13 cellular contexts compared by ENCODE assay signal in the genomic region with DNA sequence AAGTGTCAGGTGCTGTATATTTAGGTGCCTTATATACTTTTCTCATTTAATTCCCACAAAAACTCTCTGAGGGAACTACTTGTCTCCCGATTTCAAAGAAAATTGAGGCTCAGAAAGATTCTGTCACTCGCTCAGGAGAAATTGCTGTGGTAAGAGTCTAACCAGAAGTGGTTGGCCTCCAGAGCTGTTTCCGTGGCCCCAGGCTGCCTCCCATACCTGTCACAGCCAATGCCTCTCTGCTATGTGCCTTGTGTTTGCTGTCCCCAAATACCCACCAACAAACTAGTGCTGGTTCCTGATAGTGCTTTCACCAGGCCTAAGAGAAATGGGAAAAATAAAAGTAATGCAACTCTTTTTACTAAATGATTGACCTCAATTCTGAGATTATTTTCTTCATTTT. TPM values are rescaled to one million over a fixed set of nuclear protein-coding genes. Genes with fewer than 3 reads are reported as not detected.
A peak's percentile ranks its signal among the peaks of the same experiment; 100 is the strongest.
DNase-seq lines count a peak whose midpoint lies in the region; ATAC-seq and TF ChIP-seq lines count a peak whose summit lies in the region.
"Had no signal": no experiment of that assay in that cellular context is flagged by ENCODE, and none has a peak within 500 bp of the region (broad histone marks: within the 10 kb centered on the region; RNA-seq: fewer than 3 reads in every experiment).

No MANE protein-coding gene starts in this region.

- H3K4me1 Mint-ChIP-seq in activated naive CD8-positive, alpha-beta T cell treated with anti-CD3 and anti-CD28 coated beads, Interleukin-2, amount 10 ng/mL, durations not matched to agents 7 days and 5 days, result peaks cover 23% of the 10 kb centered on the region
- H3K4me1 Mint-ChIP-seq in activated naive CD8-positive, alpha-beta T cell treated with anti-CD3 and anti-CD28 coated beads, Interleukin-2, amount 50 U/mL, for 24 hours, result peaks cover 19% of the 10 kb centered on the region
- H3K4me1 Mint-ChIP-seq: GM23338 had no signal

- no peak for TF ChIP-seq CTCF in RWPE2 (IDR thresholded peaks at IDR 0.05; ENCODE audit: poor library complexity, severe bottlenecking)

- no peak for DNase-seq in activated naive CD8-positive, alpha-beta T cell treated with anti-CD3 and anti-CD28 coated beads, Interleukin-2, amount 10 ng/mL, durations not matched to agents 7 days and 5 days
- DNase-seq in activated naive CD8-positive, alpha-beta T cell treated with anti-CD3 and anti-CD28 coated beads, Interleukin-2, amount 50 U/mL, for 24 hours, result no peak
- DNase-seq in RWPE2 (ENCODE audit: low spot score) (no peak), islet precursor cell (peak; percentile 64), GM19238 (ENCODE audit: insufficient read length, low spot score) (no peak), AG08395 (ENCODE audit: low spot score) (no peak)
- DNase-seq: 8988T; CD4-positive, CD25-positive, alpha-beta regulatory T cell; DMS53; H7 had no signal

- H3K36me3 Mint-ChIP-seq in activated naive CD8-positive, alpha-beta T cell treated with anti-CD3 and anti-CD28 coated beads, Interleukin-2, amount 10 ng/mL, durations not matched to agents 7 days and 5 days, result no peaks in the 10 kb centered on the region
- H3K36me3 Mint-ChIP-seq in activated naive CD8-positive, alpha-beta T cell treated with anti-CD3 and anti-CD28 coated beads, Interleukin-2, amount 50 U/mL, for 24 hours (ENCODE audit: low read depth), result no peaks in the 10 kb centered on the region
- H3K36me3 Mint-ChIP-seq: CD4-positive, CD25-positive, alpha-beta regulatory T cell had no signal

- H3K4me1 ChIP-seq in RWPE2 (ENCODE audit: insufficient read depth, poor library complexity, severe bottlenecking), result peaks cover 17% of the 10 kb centered on the region

- peaks cover 2% of the 10 kb centered on the region for H3K9me3 Mint-ChIP-seq in activated naive CD8-positive, alpha-beta T cell treated with anti-CD3 and anti-CD28 coated beads, Interleukin-2, amount 10 ng/mL, durations not matched to agents 7 days and 5 days
- H3K9me3 Mint-ChIP-seq in activated naive CD8-positive, alpha-beta T cell treated with anti-CD3 and anti-CD28 coated beads, Interleukin-2, amount 50 U/mL, for 24 hours, result no peaks in the 10 kb centered on the region
- H3K9me3 Mint-ChIP-seq: CD4-positive, CD25-positive, alpha-beta regulatory T cell; GM23338 had no signal

- H3K36me3 ChIP-seq in RWPE2 (ENCODE audit: low read depth), result no peaks in the 10 kb centered on the region
- H3K36me3 ChIP-seq: BLaER1 treated with 17β-estradiol and CSF1 and Interleukin-3, amounts not matched to agents 10 nM and 100 nM had no signal

- POLR2A ChIA-PET in activated naive CD8-positive, alpha-beta T cell treated with anti-CD3 and anti-CD28 coated beads, Interleukin-2, amount 10 ng/mL, durations not matched to agents 7 days and 5 days (lab: Charles Lee), result interaction anchor here (1.3 kb wide), 1 partner anchor 21 kb away, joined by 4 read pairs; the partner anchor contains the start of gene TMEM86A

- H3K27me3 ChIP-seq in RWPE2 (ENCODE audit: insufficient read depth, poor library complexity, severe bottlenecking), result no peaks in the 10 kb centered on the region
- H3K27me3 ChIP-seq: BLaER1 treated with 17β-estradiol and CSF1 and Interleukin-3, amounts not matched to agents 10 nM and 100 nM had no signal

- H3K27me3 Mint-ChIP-seq in activated naive CD8-positive, alpha-beta T cell treated with anti-CD3 and anti-CD28 coated beads, Interleukin-2, amount 10 ng/mL, durations not matched to agents 7 days and 5 days, result peaks cover 1% of the 10 kb centered on the region
- no peaks in the 10 kb centered on the region for H3K27me3 Mint-ChIP-seq in activated naive CD8-positive, alpha-beta T cell treated with anti-CD3 and anti-CD28 coated beads, Interleukin-2, amount 50 U/mL, for 24 hours
- H3K27me3 Mint-ChIP-seq: CD4-positive, CD25-positive, alpha-beta regulatory T cell had no signal

- peak overlapping the region; percentile 80 for H3K27ac ChIP-seq in RWPE2 (ENCODE audit: poor library complexity, severe bottlenecking)
- H3K27ac ChIP-seq: BLaER1 treated with 17β-estradiol and CSF1 and Interleukin-3, amounts not matched to agents 10 nM and 100 nM had no signal

- peak overlapping the region; percentile 9 for H3K27ac Mint-ChIP-seq in activated naive CD8-positive, alpha-beta T cell treated with anti-CD3 and anti-CD28 coated beads, Interleukin-2, amount 10 ng/mL, durations not matched to agents 7 days and 5 days
- no peak overlapping the region for H3K27ac Mint-ChIP-seq in activated naive CD8-positive, alpha-beta T cell treated with anti-CD3 and anti-CD28 coated beads, Interleukin-2, amount 50 U/mL, for 24 hours
- H3K27ac Mint-ChIP-seq: CD4-positive, CD25-positive, alpha-beta regulatory T cell; GM23338 had no signal

- peak overlapping the region; percentile 28 for H3K4me3 Mint-ChIP-seq in activated naive CD8-positive, alpha-beta T cell treated with anti-CD3 and anti-CD28 coated beads, Interleukin-2, amount 10 ng/mL, durations not matched to agents 7 days and 5 days
- no peak overlapping the region for H3K4me3 Mint-ChIP-seq in activated naive CD8-positive, alpha-beta T cell treated with anti-CD3 and anti-CD28 coated beads, Interleukin-2, amount 50 U/mL, for 24 hours
- H3K4me3 Mint-ChIP-seq: CD4-positive, CD25-positive, alpha-beta regulatory T cell; GM23338 had no signal

- H3K4me3 ChIP-seq in RWPE2 (ENCODE audit: severe bottlenecking), result no peak overlapping the region
- H3K4me3 ChIP-seq: BLaER1 treated with 17β-estradiol and CSF1 and Interleukin-3, amounts not matched to agents 10 nM and 100 nM; GM23338 had no signal

- peak; percentile 74 for ATAC-seq in activated naive CD8-positive, alpha-beta T cell treated with anti-CD3 and anti-CD28 coated beads, Interleukin-2, amount 10 ng/mL, durations not matched to agents 7 days and 5 days (ENCODE audit: low read depth)
- ATAC-seq in activated naive CD8-positive, alpha-beta T cell treated with anti-CD3 and anti-CD28 coated beads, Interleukin-2, amount 50 U/mL, for 24 hours, result no peak
- no peak for ATAC-seq in RWPE2 (ENCODE audit: low read depth)
- no peak for ATAC-seq in GM21723 (IDR thresholded peaks at IDR 0.05; ENCODE audit: unreplicated experiment)
- ATAC-seq: GM23338 had no signal

- H3K9me3 ChIP-seq in RWPE2 (ENCODE audit: severe bottlenecking), result no peaks in the 10 kb centered on the region

RNA-seq across cellular contexts. Expression of gene TMEM86A, which starts 21.0 kb away (rescaled TPM):
- total RNA-seq in activated naive CD8-positive, alpha-beta T cell treated with anti-CD3 and anti-CD28 coated beads, Interleukin-2, amount 10 ng/mL, durations not matched to agents 7 days and 5 days, result 1 to 10 TPM; 1.4 to 1.7 TPM

RNA-seq across cellular contexts. Expression of gene SPTY2D1, which starts 43.4 kb away (rescaled TPM):
- total RNA-seq in activated naive CD8-positive, alpha-beta T cell treated with anti-CD3 and anti-CD28 coated beads, Interleukin-2, amount 10 ng/mL, durations not matched to agents 7 days and 5 days, result 10 to 100 TPM; 27.8 to 27.9 TPM

RNA-seq across cellular contexts. Expression of gene IGSF22, which starts 48.4 kb away (rescaled TPM):
- 1 to 10 TPM; 2.5 TPM for total RNA-seq in activated naive CD8-positive, alpha-beta T cell treated with anti-CD3 and anti-CD28 coated beads, Interleukin-2, amount 10 ng/mL, durations not matched to agents 7 days and 5 days
- total RNA-seq: GM23338 had no signal
